In the genomic region with DNA sequence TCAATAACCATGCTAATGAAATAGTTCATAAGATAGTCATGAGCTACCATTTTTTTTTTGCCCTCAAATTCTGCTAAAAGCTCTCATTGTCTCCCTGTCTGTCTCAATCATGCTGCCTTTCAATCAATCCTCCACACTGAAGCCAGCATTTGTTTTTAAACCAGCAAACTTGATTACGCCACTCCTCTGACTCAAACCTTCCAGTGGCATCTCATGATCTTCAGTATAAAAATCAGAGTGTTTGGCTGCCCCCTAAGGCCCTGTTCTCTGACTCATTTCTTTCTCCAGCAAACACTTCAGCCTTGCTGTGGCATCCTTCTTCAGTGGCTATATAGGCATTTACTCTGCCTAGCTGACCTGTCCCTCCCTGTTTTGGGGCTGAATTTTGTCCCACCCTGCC, we compare ENCODE assay signal across 12 cellular contexts. TPM values are rescaled to one million over a fixed set of nuclear protein-coding genes. Genes with fewer than 3 reads are reported as not detected.
DNase-seq lines count a peak whose midpoint lies in the region; ATAC-seq and TF ChIP-seq lines count a peak whose summit lies in the region.
"Had no signal": no experiment of that assay in that cellular context is flagged by ENCODE, and none has a peak within 500 bp of the region (broad histone marks: within the 10 kb centered on the region; RNA-seq: fewer than 3 reads in every experiment).

No MANE protein-coding gene starts in this region.

- peak overlapping the region; percentile 55 for H3K4me3 Mint-ChIP-seq in natural killer cell treated with Interleukin-12 subunit alpha and Interleukin-12 subunit beta and Interleukin-15 and Interleukin-18, amount 100 ng/mL, for 72 hours
- no peak overlapping the region for H3K4me3 Mint-ChIP-seq in natural killer cell

- no peak overlapping the region for H3K27ac ChIP-seq in ascending aorta
- H3K27ac ChIP-seq: psoas muscle had no signal

- DNase-seq in natural killer cell treated with Interleukin-12 subunit alpha and Interleukin-12 subunit beta and Interleukin-15 and Interleukin-18, amount 100 ng/mL, for 72 hours (ENCODE audit: low spot score): peak; percentile 77
- no peak for DNase-seq in natural killer cell
- peak; percentile 77 for DNase-seq in T1000 (lab: John Stamatoyannopoulos, UW)
- peak; percentile 73 for DNase-seq in fibroblast of the conjunctiva (ENCODE audit: low read depth)
- DNase-seq in stromal cell of bone marrow (ENCODE audit: low read depth): peak; percentile 97
- no peak for DNase-seq in GM10266 (ENCODE audit: extremely low spot score)
- no peak for DNase-seq in ascending aorta (ENCODE audit: low spot score in 2 of 2)
- DNase-seq: activated CD4-positive, CD25-positive, alpha-beta regulatory T cell; kidney; NCI-H526; psoas muscle had no signal

- H3K27me3 Mint-ChIP-seq in natural killer cell treated with Interleukin-12 subunit alpha and Interleukin-12 subunit beta and Interleukin-15 and Interleukin-18, amount 100 ng/mL, for 72 hours: peaks cover 6 to 7% of the 10 kb centered on the region in 2 donors
- peaks cover 4 to 7% of the 10 kb centered on the region in 2 donors for H3K27me3 Mint-ChIP-seq in natural killer cell (ENCODE audit: low read depth in 2 of 2)

- H3K36me3 ChIP-seq in ascending aorta: no peaks in the 10 kb centered on the region

- peaks cover 2% of the 10 kb centered on the region for H3K9me3 Mint-ChIP-seq in natural killer cell treated with Interleukin-12 subunit alpha and Interleukin-12 subunit beta and Interleukin-15 and Interleukin-18, amount 100 ng/mL, for 72 hours
- no peaks in the 10 kb centered on the region for H3K9me3 Mint-ChIP-seq in natural killer cell

- intact Hi-C loops in natural killer cell (cut with micrococcal nuclease): no loop called here
- intact Hi-C loops in ascending aorta (cut with DNase I): no loop called here

- H3K4me3 ChIP-seq in ascending aorta: no peak overlapping the region
- H3K4me3 ChIP-seq: psoas muscle had no signal

- peaks cover 7% of the 10 kb centered on the region for H3K36me3 Mint-ChIP-seq in natural killer cell treated with Interleukin-12 subunit alpha and Interleukin-12 subunit beta and Interleukin-15 and Interleukin-18, amount 100 ng/mL, for 72 hours
- H3K36me3 Mint-ChIP-seq in natural killer cell: no peaks in the 10 kb centered on the region

- H3K27ac Mint-ChIP-seq in natural killer cell treated with Interleukin-12 subunit alpha and Interleukin-12 subunit beta and Interleukin-15 and Interleukin-18, amount 100 ng/mL, for 72 hours: peak overlapping the region; percentile 85
- no peak overlapping the region for H3K27ac Mint-ChIP-seq in natural killer cell

- TF ChIP-seq CTCF in natural killer cell (IDR thresholded peaks at IDR 0.05) (no peak), GM10266 (IDR thresholded peaks at IDR 0.05; ENCODE audit: control insufficient read depth, insufficient read depth, low read depth, missing control alignments) (no peak), ascending aorta (IDR thresholded peaks at IDR 0.05) (no peak)

- peaks cover 9 to 29% of the 10 kb centered on the region in 2 donors for H3K4me1 Mint-ChIP-seq in natural killer cell treated with Interleukin-12 subunit alpha and Interleukin-12 subunit beta and Interleukin-15 and Interleukin-18, amount 100 ng/mL, for 72 hours (ENCODE audit: low read depth in 2 of 2)
- H3K4me1 Mint-ChIP-seq in natural killer cell: peaks cover 2% of the 10 kb centered on the region in 2 donors

- peak; percentile 92 to 95 for ATAC-seq in natural killer cell treated with Interleukin-12 subunit alpha and Interleukin-12 subunit beta and Interleukin-15 and Interleukin-18, amount 100 ng/mL, for 72 hours
- ATAC-seq in natural killer cell: no peak
- no peak for ATAC-seq in GM19035 (IDR thresholded peaks at IDR 0.05; ENCODE audit: unreplicated experiment)
- ATAC-seq: psoas muscle had no signal

- H3K9me3 ChIP-seq in ascending aorta: no peaks in the 10 kb centered on the region
- H3K9me3 ChIP-seq: psoas muscle had no signal

- no peaks in the 10 kb centered on the region for H3K27me3 ChIP-seq in ascending aorta

- no peaks in the 10 kb centered on the region for H3K4me1 ChIP-seq in ascending aorta
- H3K4me1 ChIP-seq: psoas muscle had no signal

RNA-seq across cellular contexts. Expression of gene EOMES, which starts 36.0 kb away (rescaled TPM):
- 100 to 1,000 TPM; 117 to 270 TPM for total RNA-seq in natural killer cell treated with Interleukin-12 subunit alpha and Interleukin-12 subunit beta and Interleukin-15 and Interleukin-18, amount 100 ng/mL, for 72 hours
- total RNA-seq in natural killer cell: 10 to 100 TPM; 30.3 to 64.0 (median 32.2) TPM
- total RNA-seq in ascending aorta: not detected

Comparison
In these comparisons a context has a peak if more than half of its experiments do, and no peak if none do; other contexts are left out.
1. ATAC-seq: peak in natural killer cell treated with Interleukin-12 subunit alpha and Interleukin-12 subunit beta and Interleukin-15 and Interleukin-18, amount 100 ng/mL, for 72 hours (2 of 2); none in natural killer cell (0 of 3) and GM19035 (single experiment).
2. DNase-seq: peak in natural killer cell treated with Interleukin-12 subunit alpha and Interleukin-12 subunit beta and Interleukin-15 and Interleukin-18, amount 100 ng/mL, for 72 hours (single experiment), T1000 (single experiment), fibroblast of the conjunctiva (single experiment) and stromal cell of bone marrow (single experiment); none in natural killer cell (single experiment), GM10266 (single experiment) and ascending aorta (0 of 2).
3. H3K27ac Mint-ChIP-seq: peak in natural killer cell treated with Interleukin-12 subunit alpha and Interleukin-12 subunit beta and Interleukin-15 and Interleukin-18, amount 100 ng/mL, for 72 hours (2 of 2); none in natural killer cell (0 of 2).
4. RNA of gene EOMES, which starts 36.0 kb away (total RNA-seq): 117 to 270 TPM in natural killer cell treated with Interleukin-12 subunit alpha and Interleukin-12 subunit beta and Interleukin-15 and Interleukin-18, amount 100 ng/mL, for 72 hours and 30.3 to 64.0 TPM in natural killer cell; not detected in ascending aorta (single experiment); every median in the first group is over 10 times any median in the second.